ENCODE assay signal across 9 cellular contexts in the genomic region with DNA sequence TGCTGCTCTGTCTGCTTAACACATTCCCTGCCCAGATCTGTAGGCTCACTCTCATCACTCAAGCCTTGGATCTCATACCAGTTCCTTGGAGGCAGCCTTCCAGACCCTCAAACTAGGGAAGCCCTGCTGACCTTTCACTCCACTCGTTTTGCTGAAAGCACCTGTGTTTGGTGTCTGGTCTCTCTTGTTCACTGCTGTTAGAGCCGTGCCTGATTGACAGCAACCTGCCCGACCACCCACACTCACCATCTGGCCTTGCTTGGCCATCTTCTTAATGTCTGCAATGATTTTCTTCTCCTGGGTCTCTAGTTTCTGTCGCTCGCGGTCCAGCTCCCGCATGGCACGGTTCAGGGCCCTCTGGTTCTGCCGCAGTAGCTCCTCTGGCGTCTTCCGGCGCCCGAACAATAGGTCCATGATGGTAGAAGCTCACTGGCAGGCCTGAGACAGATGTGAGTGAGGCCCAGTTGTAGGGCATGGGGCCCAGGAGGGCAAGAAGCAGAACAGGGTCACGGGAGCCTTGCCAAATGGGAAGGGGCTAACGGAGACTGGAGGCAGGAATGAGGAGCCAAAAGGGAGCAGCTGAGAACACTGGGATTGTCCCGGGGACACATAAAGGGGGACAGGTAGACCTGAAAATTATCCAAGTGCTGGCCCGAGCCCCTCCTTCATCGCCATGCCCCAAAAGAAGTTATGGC. TPM values are rescaled to one million over a fixed set of nuclear protein-coding genes. Genes with fewer than 3 reads are reported as not detected.
A peak's percentile ranks its signal among the peaks of the same experiment; 100 is the strongest.
DNase-seq lines count a peak whose midpoint lies in the region; ATAC-seq and TF ChIP-seq lines count a peak whose summit lies in the region.
"Had no signal": no experiment of that assay in that cellular context is flagged by ENCODE, and none has a peak within 500 bp of the region (broad histone marks: within the 10 kb centered on the region; RNA-seq: fewer than 3 reads in every experiment).

No MANE protein-coding gene starts in this region.

- H2AFZ ChIP-seq in MM.1S (ENCODE audit: low read length) = peak overlapping the region; percentile 80; the same call in 1 of the 2 replicates

- peaks cover 53% of the 10 kb centered on the region for H3K79me2 ChIP-seq in MM.1S (ENCODE audit: low read length)

- no peaks in the 10 kb centered on the region for H3K27me3 ChIP-seq in MM.1S (replicated peaks; ENCODE audit: insufficient read depth, low read length)

- H3K4me1 ChIP-seq in MM.1S (ENCODE audit: low read length) = peaks cover 21% of the 10 kb centered on the region

- peaks cover 7% of the 10 kb centered on the region; the same call in 1 of the 2 replicates for H3K36me3 ChIP-seq in MM.1S (replicated peaks; ENCODE audit: insufficient read depth, low read length)

- H4K20me1 ChIP-seq in MM.1S (ENCODE audit: insufficient read depth, low read length) = peaks cover 8% of the 10 kb centered on the region; the same call in 1 of the 2 replicates

- peak overlapping the region; percentile 98 for H3K4me2 ChIP-seq in MM.1S (ENCODE audit: low read depth, low read length)

- TF ChIP-seq CTCF in AG09309 (IDR thresholded peaks at IDR 0.05; ENCODE audit: control insufficient read depth, insufficient read depth, low read depth, low read length, missing control alignments) (no peak), MM.1S (IDR thresholded peaks at IDR 0.05; ENCODE audit: low read length) (no peak)

- ATAC-seq in naive thymus-derived CD8-positive, alpha-beta T cell = no peak

- H3K27me3 Mint-ChIP-seq in dendritic cell treated with granulocyte-macrophage colony-stimulating factor and Interleukin-4, amounts not matched to agents 40 ng/mL and 50 ng/mL, for 4 days = no peaks in the 10 kb centered on the region
- peaks cover 0 to 2% (median 0%) of the 10 kb centered on the region in 5 donors for H3K27me3 Mint-ChIP-seq in naive thymus-derived CD8-positive, alpha-beta T cell

- no peaks in the 10 kb centered on the region for H3K9me3 ChIP-seq in MM.1S (replicated peaks; ENCODE audit: insufficient read depth, low read length)

- H3K4me1 Mint-ChIP-seq in dendritic cell treated with granulocyte-macrophage colony-stimulating factor and Interleukin-4, amounts not matched to agents 40 ng/mL and 50 ng/mL, for 4 days (ENCODE audit: low read depth) = peaks cover 66% of the 10 kb centered on the region
- H3K4me1 Mint-ChIP-seq in naive thymus-derived CD8-positive, alpha-beta T cell = peaks cover 27 to 64% (median 53%) of the 10 kb centered on the region in 4 donors

- peaks cover 58% of the 10 kb centered on the region for H3F3A ChIP-seq in MM.1S (ENCODE audit: insufficient read depth, low read length)

- H3K4me3 ChIP-seq in AG09309 (ENCODE audit: control insufficient read depth, low read depth, low read length) = peak overlapping the region; percentile 81
- H3K4me3 ChIP-seq in MM.1S (ENCODE audit: low read length) = peak overlapping the region; percentile 95

- H3K9me3 Mint-ChIP-seq in dendritic cell treated with granulocyte-macrophage colony-stimulating factor and Interleukin-4, amounts not matched to agents 40 ng/mL and 50 ng/mL, for 4 days = no peaks in the 10 kb centered on the region
- no peaks in the 10 kb centered on the region for H3K9me3 Mint-ChIP-seq in naive thymus-derived CD8-positive, alpha-beta T cell

- H3K27ac ChIP-seq in MM.1S (ENCODE audit: low read length) = peak overlapping the region; percentile 88; the same call in 1 of the 2 replicates

- peak overlapping the region; percentile 92 for H3K9ac ChIP-seq in MM.1S (ENCODE audit: low read length)

- intact Hi-C loops in dendritic cell treated with granulocyte-macrophage colony-stimulating factor and Interleukin-4, amounts not matched to agents 40 ng/mL and 50 ng/mL, for 4 days (cut with micrococcal nuclease) = no loop called here

- no peaks in the 10 kb centered on the region for H3K9me2 ChIP-seq in MM.1S (replicated peaks; ENCODE audit: insufficient read depth, low read length)

- H3K27ac Mint-ChIP-seq in dendritic cell treated with granulocyte-macrophage colony-stimulating factor and Interleukin-4, amounts not matched to agents 40 ng/mL and 50 ng/mL, for 4 days = peak overlapping the region; percentile 99
- peak overlapping the region; percentile 94 to 99 (median 98) for H3K27ac Mint-ChIP-seq in naive thymus-derived CD8-positive, alpha-beta T cell

- DNase-seq in AG09309 (ENCODE audit: low read depth) = no peak
- no peak for DNase-seq in MM.1S
- no peak for DNase-seq in naive thymus-derived CD8-positive, alpha-beta T cell
- DNase-seq in AG08396 (ENCODE audit: low spot score) = no peak
- DNase-seq in NCI-H345 (lab: John Stamatoyannopoulos, UW) = no peak
- no peak for DNase-seq in stimulated activated CD4-positive, alpha-beta T cell treated with anti-CD3 and anti-CD28 coated beads, Interleukin-12 subunit alpha, Interleukin-12 subunit beta, amount 100 ng/mL, for 4 hours
- DNase-seq in middle frontal gyrus (ENCODE audit: extremely low spot score, low spot score) = no peak
- DNase-seq: SHP77 treated with DMSO at 0.1 percent for 48 hours had no signal

- peak overlapping the region; percentile 94 for H3K4me3 Mint-ChIP-seq in dendritic cell treated with granulocyte-macrophage colony-stimulating factor and Interleukin-4, amounts not matched to agents 40 ng/mL and 50 ng/mL, for 4 days
- H3K4me3 Mint-ChIP-seq in naive thymus-derived CD8-positive, alpha-beta T cell = peak overlapping the region; percentile 86 to 98 (median 96)

- POLR2A ChIA-PET in naive thymus-derived CD8-positive, alpha-beta T cell (lab: Charles Lee) = interaction anchor here (0.6 to 4.0 kb wide), 17 partner anchors 9 to 380 kb away, joined by 3 to 99 read pairs (median 6); partner anchors contain the start of genes MZF1, RPS5, TRIM28 and ZBTB45

- peaks cover 100% of the 10 kb centered on the region for H3K36me3 Mint-ChIP-seq in dendritic cell treated with granulocyte-macrophage colony-stimulating factor and Interleukin-4, amounts not matched to agents 40 ng/mL and 50 ng/mL, for 4 days (ENCODE audit: low read depth)
- peaks cover 4 to 64% (median 20%) of the 10 kb centered on the region in 3 donors for H3K36me3 Mint-ChIP-seq in naive thymus-derived CD8-positive, alpha-beta T cell

RNA-seq across cellular contexts. Expression of gene CHMP2A, which starts 1.0 kb away (rescaled TPM):
- 10 to 100 TPM; 59.2 to 60.0 TPM for total RNA-seq in naive thymus-derived CD8-positive, alpha-beta T cell
- 100 to 1,000 TPM; 135 to 154 (median 144) TPM for polyA plus RNA-seq in naive thymus-derived CD8-positive, alpha-beta T cell

RNA-seq across cellular contexts. Expression of gene UBE2M, which starts 4.5 kb away (rescaled TPM):
- 10 to 100 TPM; 48.5 to 51.2 TPM for total RNA-seq in naive thymus-derived CD8-positive, alpha-beta T cell
- 10 to 100 TPM; 10.4 to 20.5 (median 18.0) TPM for polyA plus RNA-seq in naive thymus-derived CD8-positive, alpha-beta T cell

RNA-seq across cellular contexts. Expression of gene TRIM28, which starts 10.1 kb away (rescaled TPM):
- total RNA-seq in naive thymus-derived CD8-positive, alpha-beta T cell = 100 to 1,000 TPM; 429 to 434 TPM
- polyA plus RNA-seq in naive thymus-derived CD8-positive, alpha-beta T cell = 100 to 1,000 TPM in 1 of 3 donors, 10 to 100 TPM in 2; 55.7 to 114 (median 62.7) TPM

RNA-seq across cellular contexts. Expression of gene MZF1, which starts 19.2 kb away (rescaled TPM):
- 10 to 100 TPM; 49.1 to 53.2 TPM for total RNA-seq in naive thymus-derived CD8-positive, alpha-beta T cell
- 10 to 100 TPM in 2 of 3 donors, 1 to 10 TPM in 1; 9.1 to 12.7 (median 11.7) TPM for polyA plus RNA-seq in naive thymus-derived CD8-positive, alpha-beta T cell

RNA-seq across cellular contexts. Expression of gene ZBTB45, which starts 34.3 kb away (rescaled TPM):
- 10 to 100 TPM; 21.3 to 23.0 TPM for total RNA-seq in naive thymus-derived CD8-positive, alpha-beta T cell
- 1 to 10 TPM; 2.8 to 5.3 (median 3.5) TPM for polyA plus RNA-seq in naive thymus-derived CD8-positive, alpha-beta T cell
